In genomic region chr9:138015021-138015829, GRCh38 we compare ENCODE assay signal across 21 cellular contexts.
DNase-seq lines count a peak whose midpoint lies in the region; ATAC-seq and TF ChIP-seq lines count a peak whose summit lies in the region.
"Had no signal": no experiment of that assay in that cellular context is flagged by ENCODE, and none has a peak within 500 bp of the region (broad histone marks: within the 10 kb centered on the region; RNA-seq: fewer than 3 reads in every experiment).

No MANE protein-coding gene starts in this region.

- ATAC-seq in Right ventricle myocardium superior (ENCODE audit: poor library complexity) = no peak
- ATAC-seq in heart right ventricle = no peak
- ATAC-seq: CD8-positive, alpha-beta T cell; PC-3 had no signal

- 0 out of 4 replicates have a peak, but pooled peaks cover 0 to under 1% of the 10 kb centered on the region in 2 experiments for H3K4me1 Mint-ChIP-seq in H9

- no peak overlapping the region for H4K8ac ChIP-seq in H9 (replicated peaks; ENCODE audit: insufficient read length, low read depth, low read length)

- no peak overlapping the region for H2BK120ac ChIP-seq in H9 (ENCODE audit: low read depth, low read length, poor library complexity, severe bottlenecking)

- no peak overlapping the region for H2BK15ac ChIP-seq in H9 (ENCODE audit: low read depth, low read length)

- H3K79me1 ChIP-seq in H9 (ENCODE audit: insufficient read depth, low read depth, low read length, poor library complexity, severe bottlenecking) = no peaks in the 10 kb centered on the region

- no peaks in the 10 kb centered on the region for H3K4me1 ChIP-seq in heart right ventricle
- H3K4me1 ChIP-seq in H9 (ENCODE audit: insufficient read depth, low read length) = no peaks in the 10 kb centered on the region
- peaks cover 9 to 17% of the 10 kb centered on the region in 2 donors for H3K4me1 ChIP-seq in thyroid gland
- H3K4me1 ChIP-seq: A549 had no signal

- H3K4ac ChIP-seq in H9 (ENCODE audit: low read depth, low read length) = no peak overlapping the region

- no peak overlapping the region for H3T11ph ChIP-seq in H9 (ENCODE audit: low read length)

- H3K9me3 Mint-ChIP-seq in H9 = no peaks in the 10 kb centered on the region; a peak in 1 of 5 replicates
- H3K9me3 Mint-ChIP-seq: CD8-positive, alpha-beta T cell had no signal

- H2BK20ac ChIP-seq in H9 (ENCODE audit: low read depth, low read length, poor library complexity, severe bottlenecking) = no peak overlapping the region

- H3K36me3 Mint-ChIP-seq in H9 (ENCODE audit: insufficient read depth in 1 of 3, low read depth in 3 of 3) = peaks cover 0 to 8% (median 2%) of the 10 kb centered on the region in 3 experiments; a peak in 4 of 7 replicates
- H3K36me3 Mint-ChIP-seq: CD8-positive, alpha-beta T cell had no signal

- no peak overlapping the region for H3K18ac ChIP-seq in H9 (ENCODE audit: insufficient read length, low read depth, low read length)

- H4K5ac ChIP-seq in H9 (ENCODE audit: insufficient read length, low read depth, low read length) = no peak overlapping the region

- WGBS in heart right ventricle, 2 donors = 79% methylated on average over 25 of the region's 25 CpGs
- no CpG with 5 or more reads among the region's 25 CpGs for WGBS in H9 (ENCODE audit: extremely low coverage, insufficient read length, low lambda C conversion rate)
- 54 to 65% methylated on average over 9 to 16 of the region's 25 CpGs for WGBS in thyroid gland, 2 donors

- no peaks in the 10 kb centered on the region; the same call in 1 of the 2 replicates for H3K27me3 Mint-ChIP-seq in H9 (ENCODE audit: low read depth)

- H3K23me2 ChIP-seq in H9 (ENCODE audit: insufficient read length, low read depth, low read length, poor library complexity, severe bottlenecking) = no peaks in the 10 kb centered on the region

- no peaks in the 10 kb centered on the region for H3K36me3 ChIP-seq in heart right ventricle
- H3K36me3 ChIP-seq in thyroid gland = no peaks in the 10 kb centered on the region

- H2BK5ac ChIP-seq in H9 (ENCODE audit: insufficient read length, low read length) = no peak overlapping the region

- H2AFZ ChIP-seq in H9 (ENCODE audit: low read length) = no peak overlapping the region

- no peak overlapping the region for H3K4me2 ChIP-seq in H9 (ENCODE audit: insufficient read depth, insufficient read length, low read length)
- H3K4me2 ChIP-seq: A549 had no signal

- H3K23ac ChIP-seq in H9 (ENCODE audit: insufficient read length, low read depth, low read length) = no peak overlapping the region

- peak overlapping the region; percentile 53 to 74 (median 59); a peak in 2 of 7 replicates for H3K27ac Mint-ChIP-seq in H9
- H3K27ac Mint-ChIP-seq: CD8-positive, alpha-beta T cell had no signal

- H3K4me3 ChIP-seq in heart right ventricle (no peak overlapping the region), thyroid gland (replicated peaks in 1 of 3) (no peak overlapping the region)
- H3K4me3 ChIP-seq: A549 had no signal

- H3K9me3 ChIP-seq in heart right ventricle (no peaks in the 10 kb centered on the region), H9 (ENCODE audit: control insufficient read depth, low read depth, low read length) (no peaks in the 10 kb centered on the region), thyroid gland (no peaks in the 10 kb centered on the region)
- H3K9me3 ChIP-seq: A549 had no signal

- no peak overlapping the region for H2BK12ac ChIP-seq in H9 (ENCODE audit: insufficient read length, low read depth, low read length)

- TF ChIP-seq POLR2A in thyroid gland (IDR thresholded peaks at IDR 0.05) = no peak

- H3K9ac ChIP-seq in H9 (ENCODE audit: extremely low read depth, insufficient read length, low read length) = no peak overlapping the region

- no peak for TF ChIP-seq CTCF in heart right ventricle (IDR thresholded peaks at IDR 0.05)
- no peak for TF ChIP-seq CTCF in H9 (conservative IDR thresholded peaks at IDR 0.05)
- no peak for TF ChIP-seq CTCF in thyroid gland (IDR thresholded peaks at IDR 0.05)

- H4K91ac ChIP-seq in H9 (ENCODE audit: insufficient read length, low read depth, low read length) = no peak overlapping the region

- H3K79me2 ChIP-seq in H9 (ENCODE audit: insufficient read depth, low read length) = no peaks in the 10 kb centered on the region

- H4K20me1 ChIP-seq in H9 (ENCODE audit: control insufficient read depth, insufficient read depth, insufficient read length) = no peaks in the 10 kb centered on the region

- H3K27me3 ChIP-seq in heart right ventricle = peaks cover 0 to 6% (median 0%) of the 10 kb centered on the region in 7 donors
- no peaks in the 10 kb centered on the region for H3K27me3 ChIP-seq in H9 (ENCODE audit: insufficient read depth, low read length)
- no peaks in the 10 kb centered on the region for H3K27me3 ChIP-seq in thyroid gland

- no peak overlapping the region for H3K14ac ChIP-seq in H9 (ENCODE audit: insufficient read depth, low read length)

- H3K56ac ChIP-seq in H9 (ENCODE audit: insufficient read length, low read depth, low read length) = no peak overlapping the region

- DNase-seq in Right ventricle myocardium superior (peak; percentile 33), heart right ventricle (no peak), H9 (no peak), iPS-NIHi7 (ENCODE audit: extremely low spot score) (peak; percentile 1), thyroid gland (peak; percentile 77 to 79), mucosa of gallbladder (ENCODE audit: low spot score) (no peak)
- DNase-seq in NK-92 treated with Interleukin-12 subunit alpha and Interleukin-12 subunit beta, amount 100 ng/mL, for 24 hours (lab: John Stamatoyannopoulos, UW) = no peak
- no peak for DNase-seq in activated T-cell treated with anti-CD3 and anti-CD28 coated beads, Interleukin-2, amount 50 U/mL, for 1 hour
- DNase-seq: Calu3; CD8-positive, alpha-beta T cell; HCEC 1CT; NCI-H1092 treated with DMSO at 0.1 percent for 48 hours; NCI-H1694; NCI-H2081 treated with DMSO at 0.1 percent for 48 hours; NCI-H2227 treated with DMSO at 0.1 percent for 48 hours; NCI-H510A treated with DMSO at 0.1 percent for 48 hours; NCI-H82; PC-3; RPMI8226; SIG-M5 had no signal

- intact Hi-C loops in Right ventricle myocardium superior (cut with DNase I) (no loop called here), heart right ventricle (cut with DNase I) (no loop called here), thyroid gland (cut with DNase I) (no loop called here)

- H3K4me3 Mint-ChIP-seq in H9 = no peak overlapping the region
- H3K4me3 Mint-ChIP-seq: CD8-positive, alpha-beta T cell had no signal

- H3K27ac ChIP-seq in heart right ventricle (no peak overlapping the region), H9 (ENCODE audit: insufficient read length, low read depth, low read length) (no peak overlapping the region), thyroid gland (no peak overlapping the region)
- H3K27ac ChIP-seq: A549 had no signal

- no peak overlapping the region for H2AK5ac ChIP-seq in H9 (ENCODE audit: insufficient read length, low read length)

Comparison
In these comparisons a context has a peak if more than half of its experiments do, and no peak if none do; other contexts are left out.
1. DNase-seq: peak in Right ventricle myocardium superior (single experiment), iPS-NIHi7 (single experiment) and thyroid gland (2 of 2); none in heart right ventricle (0 of 2), H9 (single experiment), mucosa of gallbladder (single experiment), NK-92 treated with Interleukin-12 subunit alpha and Interleukin-12 subunit beta, amount 100 ng/mL, for 24 hours (single experiment) and activated T-cell treated with anti-CD3 and anti-CD28 coated beads, Interleukin-2, amount 50 U/mL, for 1 hour (single experiment).